7 cellular contexts compared by ENCODE assay signal in the genomic region with DNA sequence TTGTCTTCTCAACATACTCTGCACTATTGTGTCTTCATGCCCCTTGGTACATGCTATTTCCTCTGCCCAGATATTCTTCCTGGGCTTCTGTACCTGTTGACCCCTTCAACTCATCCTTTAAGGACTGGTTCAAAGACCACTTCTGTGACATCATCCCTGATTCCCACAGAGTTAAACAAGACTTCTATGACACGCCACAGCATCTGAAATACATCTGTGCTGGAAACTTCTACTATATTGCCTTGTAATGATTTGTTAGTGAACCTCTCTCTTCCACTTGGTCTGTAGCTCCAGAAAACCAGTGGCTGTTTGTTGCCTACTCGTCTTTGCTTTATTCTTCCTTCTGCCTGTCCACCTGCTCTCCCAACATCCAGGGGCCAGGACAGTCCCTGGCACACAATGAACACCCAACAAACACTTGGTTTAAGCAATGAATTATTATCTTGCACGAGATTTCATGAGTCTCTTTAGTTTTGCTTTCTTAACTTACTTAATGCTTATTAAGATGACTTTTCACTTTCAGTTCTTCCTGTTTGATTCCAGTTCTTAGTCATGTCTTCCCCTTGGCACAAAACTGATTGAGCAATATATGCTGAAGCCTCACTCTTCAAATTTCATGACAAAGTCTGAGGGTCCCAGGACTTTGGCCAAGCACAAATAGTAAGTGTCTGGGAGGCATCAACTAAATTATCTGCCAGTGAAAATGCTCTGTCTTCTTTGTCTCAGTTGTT.
DNase-seq lines count a peak whose midpoint lies in the region; ATAC-seq, FAIRE-seq and TF ChIP-seq lines count a peak whose summit lies in the region.

No MANE protein-coding gene starts in this region.

- no peak for TF ChIP-seq RAD21 in GM12878 (IDR thresholded peaks at IDR 0.05; ENCODE audit: insufficient read depth, low read depth, low read length)

- BruUV-seq in GM12878 (replicated peaks; lab: Mats Ljungman, UMichigan) = no TSS peak

- H3K27ac ChIP-seq in GM12878 (ENCODE audit: control insufficient read depth, insufficient read depth) (peak overlapping the region; percentile 58), suprapubic skin (no peak overlapping the region)

- no peaks in the 10 kb centered on the region for H3K9me3 Mint-ChIP-seq in type B pancreatic cell

- 28% methylated on average over 3 of the region's 3 CpGs for WGBS in GM12878 (ENCODE audit: insufficient coverage, insufficient replicate concordance, low lambda C conversion rate, missing lambda C conversion rate)
- 50% methylated on average over 3 of the region's 3 CpGs for WGBS in suprapubic skin

- peak; percentile 93 for FAIRE-seq in GM12878 (lab: Jason Lieb, UNC)

- SMC1A ChIA-PET in GM12878 (lab: Charles Lee; ENCODE audit: uncharacterized antibody, unreplicated experiment) = interaction anchor here (1.3 kb wide), 1 partner anchor 12 kb away, joined by 3 read pairs; no protein-coding TSS in a partner anchor

- TF ChIP-seq CTCF in GM12878 (IDR thresholded peaks at IDR 0.05 in 2 of 3, conservative IDR thresholded peaks at IDR 0.05 in 1 of 3; ENCODE audit: control insufficient read depth in 2 of 3, extremely low read depth in 1 of 3, insufficient read depth in 1 of 3, low read depth in 3 of 3, low read length in 3 of 3) (no peak), suprapubic skin (IDR thresholded peaks at IDR 0.05) (no peak), type B pancreatic cell (conservative IDR thresholded peaks at IDR 0.05) (no peak)

- no peaks in the 10 kb centered on the region for H4K20me1 ChIP-seq in GM12878 (ENCODE audit: control insufficient read depth, insufficient read depth)

- H3K9me3 ChIP-seq in GM12878 (replicated peaks; ENCODE audit: control insufficient read depth, insufficient read depth, low read length) (no peaks in the 10 kb centered on the region), suprapubic skin (no peaks in the 10 kb centered on the region), HAP-1 (no peaks in the 10 kb centered on the region)

- intact Hi-C loops in GM12878 (cut with micrococcal nuclease; ENCODE audit: unreplicated experiment) = no loop called here

- H3K27me3 ChIP-seq in GM12878 (replicated peaks in 1 of 2; ENCODE audit: control insufficient read depth in 2 of 2, insufficient read depth in 2 of 2, low read length in 1 of 2) (no peaks in the 10 kb centered on the region), suprapubic skin (no peaks in the 10 kb centered on the region), HAP-1 (ENCODE audit: low read depth) (no peaks in the 10 kb centered on the region)

- H3K4me3 ChIP-seq in GM12878 (peak overlapping the region; percentile 57), suprapubic skin (peak overlapping the region; percentile 32), HAP-1 (no peak overlapping the region)

- H3K4me1 ChIP-seq in GM12878 (ENCODE audit: control insufficient read depth, insufficient read depth, low read length) (peaks cover 8% of the 10 kb centered on the region), suprapubic skin (no peaks in the 10 kb centered on the region), HAP-1 (no peaks in the 10 kb centered on the region)

- CTCF ChIA-PET in GM12878 (lab: Yijun Ruan, JAX) = interaction anchor here (1.1 kb wide), 2 partner anchors 88 to 156 kb away, joined by 3 read pairs; no protein-coding TSS in a partner anchor

- no peaks in the 10 kb centered on the region for H3K36me3 Mint-ChIP-seq in type B pancreatic cell

- DNase-seq in GM12878 (ENCODE audit: low read depth, low spot score) = peak; percentile 50
- no peak for DNase-seq in suprapubic skin (ENCODE audit: low spot score in 2 of 2)
- no peak for DNase-seq in activated CD4-positive, alpha-beta T cell treated with anti-CD3 and anti-CD28 coated beads, Interleukin-2, amount 50 U/mL, for 4 hours
- DNase-seq in type B pancreatic cell (ENCODE audit: extremely low spot score, unreplicated experiment) = no peak
- no peak for DNase-seq in HAP-1 (ENCODE audit: low spot score in 2 of 2)

- H3K36me3 ChIP-seq in GM12878 (ENCODE audit: control insufficient read depth in 2 of 2, insufficient read depth in 2 of 2, low read length in 1 of 2) (no peaks in the 10 kb centered on the region), suprapubic skin (no peaks in the 10 kb centered on the region), HAP-1 (replicated peaks) (no peaks in the 10 kb centered on the region)

- peak overlapping the region; percentile 90 for H2AFZ ChIP-seq in GM12878 (ENCODE audit: control insufficient read depth, low read depth, low read length)

- H3K4me2 ChIP-seq in GM12878 (ENCODE audit: control insufficient read depth, insufficient read depth) = peak overlapping the region; percentile 83

- TF ChIP-seq EP300 in GM12878 (IDR thresholded peaks at IDR 0.05; ENCODE audit: borderline replicate concordance in 1 of 2, control insufficient read depth in 1 of 2, low read depth in 2 of 2, low read length in 2 of 2) (0 out of 4 replicates have a peak, but pooled peaks of 1 of the 2 experiments have one; percentile 17), suprapubic skin (IDR thresholded peaks at IDR 0.05) (no peak)

- in situ Hi-C loops in GM12878 (cut with MboI) (no loop called here), HAP-1 (cut with MboI; ENCODE audit: low sequenced_read_pairs) (no loop called here)

- RAD21 ChIA-PET in GM12878 (lab: Charles Lee; ENCODE audit: unreplicated experiment) = interaction anchor here (1.1 kb wide), 1 partner anchor 26 kb away, joined by 3 read pairs; no protein-coding TSS in a partner anchor

- no peak overlapping the region for H3K27ac Mint-ChIP-seq in type B pancreatic cell

- ATAC-seq in GM19468 (IDR thresholded peaks at IDR 0.05; ENCODE audit: extremely low read depth, unreplicated experiment) (peak; percentile 88), HG03139 (IDR thresholded peaks at IDR 0.05; ENCODE audit: unreplicated experiment) (peak; percentile 94), GM12878 (peak; percentile 93)

- POLR2A ChIA-PET in GM12878 (lab: Charles Lee) = no interaction called here

- no peak overlapping the region for H3K9ac ChIP-seq in GM12878 (ENCODE audit: control insufficient read depth, insufficient read depth, low read length)

- H3K4me3 Mint-ChIP-seq in type B pancreatic cell = no peak overlapping the region

- no peaks in the 10 kb centered on the region for H3K4me1 Mint-ChIP-seq in type B pancreatic cell (ENCODE audit: unreplicated experiment)

- H3K27me3 Mint-ChIP-seq in type B pancreatic cell = no peaks in the 10 kb centered on the region

- TF ChIP-seq POLR2A in GM12878 (IDR thresholded peaks at IDR 0.05; ENCODE audit: low read depth, low read length) (no peak), suprapubic skin (IDR thresholded peaks at IDR 0.05) (no peak)

- H3K79me2 ChIP-seq in GM12878 (ENCODE audit: control insufficient read depth, insufficient read depth, low read length) = no peaks in the 10 kb centered on the region

TF ChIP-seq in GM12878, 131 proteins besides CTCF, POLR2A, EP300 and RAD21 (continues in another document):
- TF ChIP-seq CHD4 (IDR thresholded peaks at IDR 0.05) = no peak
- TF ChIP-seq NFIC (IDR thresholded peaks at IDR 0.05; ENCODE audit: low read depth, low read length) = peak; percentile 69; the same call in 1 of the 2 replicates
- TF ChIP-seq ATF2 (IDR thresholded peaks at IDR 0.05; ENCODE audit: low read length) = peak; percentile 40; the same call in 1 of the 2 replicates
- TF ChIP-seq IKZF2 (IDR thresholded peaks at IDR 0.05) = no peak; a peak in 2 of 4 replicates
- 0 out of 2 replicates have a peak, but pooled peaks have one; percentile 26 for TF ChIP-seq BACH1 (IDR thresholded peaks at IDR 0.05; ENCODE audit: borderline replicate concordance)
- TF ChIP-seq ETV6 (conservative IDR thresholded peaks at IDR 0.05 in 1 of 2, IDR thresholded peaks at IDR 0.05 in 1 of 2; ENCODE audit: borderline replicate concordance in 1 of 2, low read depth in 1 of 2) = 0 out of 4 replicates have a peak, but pooled peaks of 1 of the 2 experiments have one; percentile 25
- peak; percentile 32; the same call in 1 of the 2 replicates for TF ChIP-seq ATF7 (IDR thresholded peaks at IDR 0.05; ENCODE audit: low read depth)
- no peak for TF ChIP-seq EED (IDR thresholded peaks at IDR 0.05; ENCODE audit: low read depth)
- TF ChIP-seq ZBED1 (IDR thresholded peaks at IDR 0.05; ENCODE audit: borderline replicate concordance) = 0 out of 2 replicates have a peak, but pooled peaks have one; percentile 45
- TF ChIP-seq, protein P1, sequence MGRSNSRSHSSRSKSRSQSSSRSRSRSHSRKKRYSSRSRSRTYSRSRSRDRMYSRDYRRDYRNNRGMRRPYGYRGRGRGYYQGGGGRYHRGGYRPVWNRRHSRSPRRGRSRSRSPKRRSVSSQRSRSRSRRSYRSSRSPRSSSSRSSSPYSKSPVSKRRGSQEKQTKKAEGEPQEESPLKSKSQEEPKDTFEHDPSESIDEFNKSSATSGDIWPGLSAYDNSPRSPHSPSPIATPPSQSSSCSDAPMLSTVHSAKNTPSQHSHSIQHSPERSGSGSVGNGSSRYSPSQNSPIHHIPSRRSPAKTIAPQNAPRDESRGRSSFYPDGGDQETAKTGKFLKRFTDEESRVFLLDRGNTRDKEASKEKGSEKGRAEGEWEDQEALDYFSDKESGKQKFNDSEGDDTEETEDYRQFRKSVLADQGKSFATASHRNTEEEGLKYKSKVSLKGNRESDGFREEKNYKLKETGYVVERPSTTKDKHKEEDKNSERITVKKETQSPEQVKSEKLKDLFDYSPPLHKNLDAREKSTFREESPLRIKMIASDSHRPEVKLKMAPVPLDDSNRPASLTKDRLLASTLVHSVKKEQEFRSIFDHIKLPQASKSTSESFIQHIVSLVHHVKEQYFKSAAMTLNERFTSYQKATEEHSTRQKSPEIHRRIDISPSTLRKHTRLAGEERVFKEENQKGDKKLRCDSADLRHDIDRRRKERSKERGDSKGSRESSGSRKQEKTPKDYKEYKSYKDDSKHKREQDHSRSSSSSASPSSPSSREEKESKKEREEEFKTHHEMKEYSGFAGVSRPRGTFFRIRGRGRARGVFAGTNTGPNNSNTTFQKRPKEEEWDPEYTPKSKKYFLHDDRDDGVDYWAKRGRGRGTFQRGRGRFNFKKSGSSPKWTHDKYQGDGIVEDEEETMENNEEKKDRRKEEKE (IDR thresholded peaks at IDR 0.05) = no peak
- peak; percentile 43; the same call in 1 of the 2 replicates for TF ChIP-seq SPI1 (IDR thresholded peaks at IDR 0.05; ENCODE audit: borderline replicate concordance, insufficient read depth, low read depth, low read length)
- TF ChIP-seq CHD2 (IDR thresholded peaks at IDR 0.05; ENCODE audit: borderline replicate concordance, low read depth, low read length) = no peak
